Comparison of ENCODE assay signal across 8 cellular contexts in genomic region chr11:17734418-17734911, GRCh38. TPM values are rescaled to one million over a fixed set of nuclear protein-coding genes. Genes with fewer than 3 reads are reported as not detected.
A peak's percentile ranks its signal among the peaks of the same experiment; 100 is the strongest.
DNase-seq lines count a peak whose midpoint lies in the region; ATAC-seq, FAIRE-seq and TF ChIP-seq lines count a peak whose summit lies in the region.

Gene KCNC1 (plus strand): TSS chr11:17734781. CDS start chr11:17736003, 1,222 bp downstream.

- no peaks in the 10 kb centered on the region for H3K9me3 ChIP-seq in A549

- no peak within 1 kb of the TSS for H3K4ac ChIP-seq in mesendoderm (ENCODE audit: low read depth, low read length)

- CTCF ChIA-PET in A549 (lab: Yijun Ruan, JAX), result interaction anchor here (0.7 to 7.1 kb wide), 6 partner anchors 9 to 243 kb away, joined by 3 to 403 read pairs (median 74); partner anchors contain the start of gene MYOD1

- H3K18ac ChIP-seq in mesendoderm (ENCODE audit: low read length), result no peak within 1 kb of the TSS

- no peak for TF ChIP-seq POLR2A in A549 (IDR thresholded peaks at IDR 0.05; ENCODE audit: low read length)

- H3K79me1 ChIP-seq in mesendoderm (ENCODE audit: low read length), result no peaks in the 10 kb centered on the region

- H3K27me3 ChIP-seq in mesendoderm (ENCODE audit: insufficient read depth, low read length, poor library complexity), result peaks cover 22% of the 10 kb centered on the region

- no peak within 1 kb of the TSS for H2BK120ac ChIP-seq in mesendoderm (ENCODE audit: low read depth, low read length)

- H2BK5ac ChIP-seq in mesendoderm (ENCODE audit: low read length), result no peak within 1 kb of the TSS

- H3K9ac ChIP-seq in mesendoderm (ENCODE audit: low read length), result no peak within 1 kb of the TSS

- no peak for FAIRE-seq in A549 (lab: Jason Lieb, UNC)

- peak; percentile 47 to 52 for DNase-seq in A549 (ENCODE audit: low read depth in 1 of 2, low spot score in 1 of 2)
- DNase-seq in NCI-H774 (lab: John Stamatoyannopoulos, UW), result peak; percentile 74
- DNase-seq in ecto neural progenitor cell (ENCODE audit: low spot score), result peak; percentile 81
- DNase-seq in mesendoderm, result peak; percentile 59

- WGBS in A549 (ENCODE audit: missing lambda C conversion rate), result 6% methylated on average over 5 of the region's 66 CpGs
- WGBS in mesendoderm (ENCODE audit: extremely low coverage, insufficient coverage, low lambda C conversion rate), result no CpG with 5 or more reads among the region's 66 CpGs

- ATAC-seq in A549 (peak; percentile 36 to 59), GM18498 (IDR thresholded peaks at IDR 0.05; ENCODE audit: unreplicated experiment) (peak; percentile 28), HG03521 (IDR thresholded peaks at IDR 0.05; ENCODE audit: unreplicated experiment) (no peak), HG03439 (IDR thresholded peaks at IDR 0.05; ENCODE audit: unreplicated experiment) (no peak), GM19452 (IDR thresholded peaks at IDR 0.05; ENCODE audit: unreplicated experiment) (no peak)

- H4K8ac ChIP-seq in mesendoderm (ENCODE audit: low read depth, low read length), result no peak within 1 kb of the TSS

- no peaks in the 10 kb centered on the region for H3K36me3 ChIP-seq in mesendoderm (ENCODE audit: control insufficient read depth, insufficient read depth, low read length)

- no peak within 1 kb of the TSS for H3K27ac ChIP-seq in A549
- no peak within 1 kb of the TSS for H3K27ac ChIP-seq in mesendoderm (ENCODE audit: low read depth, low read length)

- no peak for TF ChIP-seq RAD21 in A549 (conservative IDR thresholded peaks at IDR 0.05 in 1 of 2, IDR thresholded peaks at IDR 0.05 in 1 of 2)

- H3K4me1 ChIP-seq in A549, result no peaks in the 10 kb centered on the region; the same call in 2 of the 3 replicates
- H3K4me1 ChIP-seq in mesendoderm (ENCODE audit: control insufficient read depth, low read depth, low read length), result no peaks in the 10 kb centered on the region

- POLR2A ChIA-PET in A549 (lab: Yijun Ruan, JAX), result no interaction called here

- H3K4me2 ChIP-seq in A549 (peak within 1 kb of the TSS; percentile 97), mesendoderm (ENCODE audit: low read length) (peak within 1 kb of the TSS; percentile 62)

- H2BK15ac ChIP-seq in mesendoderm (replicated peaks; ENCODE audit: low read depth), result no peak within 1 kb of the TSS

- H3K4me3 ChIP-seq in A549, result peak within 1 kb of the TSS; percentile 50
- H3K4me3 ChIP-seq in mesendoderm (ENCODE audit: low read length), result no peak within 1 kb of the TSS

- no peak within 1 kb of the TSS for H4K5ac ChIP-seq in mesendoderm (ENCODE audit: low read length)

- TF ChIP-seq CTCF in A549 (IDR thresholded peaks at IDR 0.05), result no peak

- no peak within 1 kb of the TSS for H2AK5ac ChIP-seq in mesendoderm (ENCODE audit: low read length)

- TF ChIP-seq EP300 in A549 (IDR thresholded peaks at IDR 0.05), result no peak

- no peaks in the 10 kb centered on the region for H3K79me2 ChIP-seq in mesendoderm (ENCODE audit: control insufficient read depth, insufficient read depth, low read length)

- H3K23ac ChIP-seq in mesendoderm (ENCODE audit: low read length), result no peak within 1 kb of the TSS

- H3K56ac ChIP-seq in mesendoderm (ENCODE audit: low read length), result no peak within 1 kb of the TSS

TF ChIP-seq in A549, 52 proteins besides CTCF, POLR2A, EP300 and RAD21:
- no peak for TF ChIP-seq REST (IDR thresholded peaks at IDR 0.05)
- TF ChIP-seq NR3C1 (IDR thresholded peaks at IDR 0.05), result no peak
- no peak for TF ChIP-seq ESRRA (IDR thresholded peaks at IDR 0.05; ENCODE audit: borderline replicate concordance, low read length)
- no peak for TF ChIP-seq RARB (CRISPR knock-in tag; IDR thresholded peaks at IDR 0.05)
- no peak for TF ChIP-seq HEYL (CRISPR knock-in tag; IDR thresholded peaks at IDR 0.05)
- no peak for TF ChIP-seq PBX3 (IDR thresholded peaks at IDR 0.05)
- no peak for TF ChIP-seq ZNF302 (CRISPR knock-in tag; IDR thresholded peaks at IDR 0.05)
- no peak for TF ChIP-seq ZC3H11A (IDR thresholded peaks at IDR 0.05)
- no peak for TF ChIP-seq MYC (IDR thresholded peaks at IDR 0.05; ENCODE audit: borderline replicate concordance, low read length)
- TF ChIP-seq RFX5 (IDR thresholded peaks at IDR 0.05), result no peak
- no peak for TF ChIP-seq JUN (IDR thresholded peaks at IDR 0.05)
- no peak for TF ChIP-seq KDM1A (IDR thresholded peaks at IDR 0.05; ENCODE audit: low read depth)
- TF ChIP-seq HOXB13 (CRISPR knock-in tag; IDR thresholded peaks at IDR 0.05; ENCODE audit: low read depth), result no peak
- TF ChIP-seq E2F6 (IDR thresholded peaks at IDR 0.05; ENCODE audit: borderline replicate concordance, low read depth), result no peak

RNA-seq across cellular contexts. Expression of gene KCNC1, which starts in this region (rescaled TPM):
- polyA plus RNA-seq in A549 (2011; rRNA removed) (not detected in 2 replicates), A549 (2017; fragmentation: RNase III; extraction: RNeasy Plus Mini Kit Qiagen cat#74134 plus additional on column Dnase treatment) (0.05 to 0.18 TPM (median 0.08 TPM) in 3 replicates)
- polyA plus RNA-seq in A549 (2012; cell fraction: cytosol; rRNA removed), result 0.01 and 0.08 TPM in 2 replicates
- 0.07 and 0.22 TPM in 2 replicates for polyA plus RNA-seq in A549 (2012; cell fraction: nucleus; rRNA removed)
- polyA minus RNA-seq in A549 (2011; rRNA and poly(A)+ RNA removed), result not detected in 2 replicates
- polyA plus RNA-seq in mesendoderm (2013, experiment 1 of 2), result 0.01 TPM
- 0.01 TPM for polyA plus RNA-seq in mesendoderm (2013, experiment 2 of 2)

Comparison
In these comparisons a context has a peak if more than half of its experiments do, and no peak if none do; other contexts are left out.
1. Peak in DNase-seq, ATAC-seq, H3K4me3 ChIP-seq and H3K4me2 ChIP-seq in A549; RNA of the gene not detected or under 1 TPM.